ENCODE assay signal across 8 cellular contexts in the genomic region with DNA sequence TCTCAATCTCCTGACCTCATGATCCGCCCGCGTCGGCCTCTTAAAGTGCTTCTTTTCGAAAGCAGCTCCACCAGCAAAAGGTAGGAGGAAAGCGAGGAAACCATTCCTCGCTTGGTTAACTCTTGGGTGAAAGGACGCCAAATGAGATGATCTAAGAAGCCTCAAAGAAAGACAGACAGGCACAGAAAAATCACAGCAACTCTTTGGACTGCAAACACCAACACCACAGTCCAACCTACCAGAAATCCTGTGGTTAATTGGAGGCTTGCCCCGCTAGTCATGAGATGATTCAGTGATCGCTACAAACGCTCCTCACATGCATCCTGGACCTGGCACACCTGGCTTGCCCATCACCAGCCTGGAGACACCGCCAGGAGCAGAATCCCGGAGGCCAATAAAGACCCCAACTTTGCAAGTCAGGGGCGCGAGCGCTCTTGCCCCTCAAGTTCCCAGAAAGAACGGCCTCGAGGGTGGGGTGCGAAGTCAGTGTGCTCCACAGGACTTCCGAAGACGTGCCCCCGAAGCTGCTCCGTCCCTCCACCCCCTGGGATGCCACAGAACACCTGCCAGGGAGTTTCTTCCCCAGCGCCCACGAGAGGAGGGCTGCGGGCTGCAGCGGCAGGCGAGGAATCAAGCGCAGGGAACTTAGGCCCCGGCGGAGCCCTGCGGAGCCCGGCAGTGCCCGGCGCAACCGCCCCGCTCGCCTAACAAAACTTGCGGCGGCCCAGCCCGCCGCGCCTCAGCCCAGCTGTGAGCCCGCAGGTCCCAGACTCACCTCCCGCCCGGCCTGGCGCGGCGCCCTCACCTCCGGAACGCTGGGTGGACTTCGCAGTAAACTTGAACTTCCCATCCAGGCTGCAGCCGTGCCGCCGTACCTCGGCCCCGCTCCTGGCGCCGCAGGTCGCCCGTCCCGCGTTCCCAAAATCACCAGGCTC. TPM values are rescaled to one million over a fixed set of nuclear protein-coding genes. Genes with fewer than 3 reads are reported as not detected.
DNase-seq lines count a peak whose midpoint lies in the region; ATAC-seq, FAIRE-seq and TF ChIP-seq lines count a peak whose summit lies in the region.
"Not testable (repeated sequence)": the region's sequence is repeated elsewhere in the genome, so short reads cannot be mapped to it uniquely, and the experiment has no call there.

No MANE protein-coding gene starts in this region.

- not testable (repeated sequence) for H3K9ac ChIP-seq in muscle layer of colon (ENCODE audit: low read length)
- H3K9ac ChIP-seq in subcutaneous abdominal adipose tissue (ENCODE audit: low read length in 5 of 5): peak overlapping the region in 4 of 5 donors; percentile 53 to 73 (median 70)

- not testable (repeated sequence) for H3K9me3 Mint-ChIP-seq in activated naive CD4-positive, alpha-beta T cell treated with anti-CD3 and anti-CD28 coated beads, Interleukin-2, amount 50 U/mL, for 72 hours

- H3K27ac Mint-ChIP-seq in activated naive CD4-positive, alpha-beta T cell treated with anti-CD3 and anti-CD28 coated beads, Interleukin-2, amount 50 U/mL, for 72 hours: peak overlapping the region; percentile 91 to 96

- ATAC-seq in GM21737 (IDR thresholded peaks at IDR 0.05; ENCODE audit: unreplicated experiment) (peak; percentile 28), HG03565 (IDR thresholded peaks at IDR 0.05; ENCODE audit: unreplicated experiment) (peak; percentile 13)
- peak; percentile 30 to 45 for ATAC-seq in activated naive CD4-positive, alpha-beta T cell treated with anti-CD3 and anti-CD28 coated beads, Interleukin-2, amount 50 U/mL, for 72 hours

- not testable (repeated sequence) for H3K36me3 ChIP-seq in muscle layer of colon (ENCODE audit: insufficient read depth, low read length); subcutaneous abdominal adipose tissue (ENCODE audit: control insufficient read depth in 5 of 5, insufficient read depth in 5 of 5, low read length in 5 of 5)

- H3K27ac ChIP-seq in muscle layer of colon (ENCODE audit: low read depth, low read length) (peak overlapping the region; percentile 34), subcutaneous abdominal adipose tissue (ENCODE audit: low read depth, low read length) (peak overlapping the region; percentile 72)

- H3K27me3 ChIP-seq in muscle layer of colon (ENCODE audit: control insufficient read depth in 1 of 2, insufficient read depth in 2 of 2, low read length in 2 of 2); subcutaneous abdominal adipose tissue (ENCODE audit: control insufficient read depth in 5 of 5, insufficient read depth in 4 of 5, low read length in 5 of 5): not testable (repeated sequence)

- not testable (repeated sequence) for H3K9me3 ChIP-seq in muscle layer of colon (ENCODE audit: low read length); subcutaneous abdominal adipose tissue (ENCODE audit: control insufficient read depth in 5 of 5, low read length in 5 of 5)

- not testable (repeated sequence) for TF ChIP-seq CTCF in fibroblast of villous mesenchyme (IDR thresholded peaks at IDR 0.05; ENCODE audit: insufficient read depth, low read depth, low read length)

- H3K4me3 ChIP-seq in fibroblast of villous mesenchyme (ENCODE audit: low read depth, low read length) (peak overlapping the region; percentile 69), muscle layer of colon (ENCODE audit: low read depth in 1 of 2, low read length in 2 of 2) (peak overlapping the region; percentile 49 to 68), subcutaneous abdominal adipose tissue (ENCODE audit: low read depth in 1 of 5, low read length in 5 of 5) (peak overlapping the region; percentile 57 to 73 (median 69))

- not testable (repeated sequence) for H3K36me3 Mint-ChIP-seq in activated naive CD4-positive, alpha-beta T cell treated with anti-CD3 and anti-CD28 coated beads, Interleukin-2, amount 50 U/mL, for 72 hours

- H3K4me1 ChIP-seq in muscle layer of colon (ENCODE audit: insufficient read depth, low read length); subcutaneous abdominal adipose tissue (ENCODE audit: control insufficient read depth in 5 of 5, insufficient read depth in 5 of 5, low read length in 5 of 5): not testable (repeated sequence)

- peak; percentile 76 for FAIRE-seq in RCC 7860 (lab: Jason Lieb, UNC)

- peak; percentile 47 for DNase-seq in ELF-1 (ENCODE audit: low read depth, low spot score)
- DNase-seq in RCC 7860 (ENCODE audit: low spot score): peak; percentile 57
- not testable (repeated sequence) for DNase-seq in activated naive CD4-positive, alpha-beta T cell treated with anti-CD3 and anti-CD28 coated beads, Interleukin-2, amount 50 U/mL, for 72 hours (ENCODE audit: low spot score in 2 of 2)
- DNase-seq in fibroblast of villous mesenchyme (ENCODE audit: low read depth): peak; percentile 28

RNA-seq across cellular contexts. Expression of gene NBPF11, which starts 0.9 kb away (rescaled TPM):
- total RNA-seq in activated naive CD4-positive, alpha-beta T cell treated with anti-CD3 and anti-CD28 coated beads, Interleukin-2, amount 50 U/mL, for 72 hours: 10 to 100 TPM; 11.7 to 12.6 TPM
- 4.3 and 4.8 TPM in 2 replicates for total RNA-seq in fibroblast of villous mesenchyme
